ENCODE assay signal across 23 cellular contexts in genomic region chr10:16509996-16510395, GRCh38. TPM values are rescaled to one million over a fixed set of nuclear protein-coding genes. Genes with fewer than 3 reads are reported as not detected.
A peak's percentile ranks its signal among the peaks of the same experiment; 100 is the strongest.
DNase-seq lines count a peak whose midpoint lies in the region; ATAC-seq, FAIRE-seq and TF ChIP-seq lines count a peak whose summit lies in the region.
"Had no signal": no experiment of that assay in that cellular context is flagged by ENCODE, and none has a peak within 500 bp of the region (broad histone marks: within the 10 kb centered on the region; RNA-seq: fewer than 3 reads in every experiment).

No MANE protein-coding gene starts in this region.

- H3K9ac ChIP-seq in SK-N-SH (no peak overlapping the region), adipocyte (ENCODE audit: low read length) (no peak overlapping the region)

- CTCF ChIA-PET in SK-N-SH (lab: Yijun Ruan, JAX): interaction anchor here (0.6 to 1.0 kb wide), 3 partner anchors 17 to 461 kb away, joined by 3 to 4 read pairs (median 3); no protein-coding TSS in a partner anchor

- no peaks in the 10 kb centered on the region for H4K20me1 ChIP-seq in SK-N-SH (ENCODE audit: insufficient read depth)

- intact Hi-C loops in activated T-helper 2 cell treated with anti-CD3 and anti-CD28 coated beads, Interferon-gamma antibody, Interleukin-2, Interleukin-4, amounts not matched to agents 10 μg/mL and 5 μg/mL and 100 μg/mL, durations not matched to agents 14 hours and 24 hours and 36 hours (cut with micrococcal nuclease): no loop called here

- H3K4me3 ChIP-seq in SK-N-SH (ENCODE audit: low read depth in 2 of 2, low read length in 1 of 2) (no peak overlapping the region), adipocyte (ENCODE audit: low read length) (no peak overlapping the region)
- H3K4me3 ChIP-seq: dorsolateral prefrontal cortex had no signal

- peaks cover 3% of the 10 kb centered on the region for H3K4me1 Mint-ChIP-seq in activated T-helper 2 cell treated with anti-CD3 and anti-CD28 coated beads, Interferon-gamma antibody, Interleukin-2, Interleukin-4, amounts not matched to agents 10 μg/mL and 5 μg/mL and 100 μg/mL, durations not matched to agents 14 hours and 24 hours and 36 hours (ENCODE audit: low read depth)
- H3K4me1 Mint-ChIP-seq: activated naive CD4-positive, alpha-beta T cell treated with anti-CD3 and anti-CD28 coated beads, Interleukin-2, amount 50 U/mL, for 24 hours had no signal

- FAIRE-seq in urothelium cell line (lab: Jason Lieb, UNC): no peak

- H3K4me1 ChIP-seq in SK-N-SH (ENCODE audit: control insufficient read depth in 1 of 2, insufficient read depth in 2 of 2, low read depth in 1 of 2, low read length in 1 of 2) (peaks cover 0 to 4% of the 10 kb centered on the region in 2 experiments; a peak in 1 of 4 replicates), adipocyte (ENCODE audit: control insufficient read depth, insufficient read depth, low read length) (no peaks in the 10 kb centered on the region)

- ATAC-seq in SK-N-SH treated with all-trans-retinoic acid at 6 μM for 48 hours: no peak
- ATAC-seq: activated CD8-positive, alpha-beta T cell treated with anti-CD3 and anti-CD28 coated beads, Interleukin-2, amount 10 ng/mL, durations not matched to agents 7 days and 5 days; Right ventricle myocardium inferior had no signal

- POLR2A ChIA-PET in SK-N-SH (lab: Yijun Ruan, JAX): no interaction called here

- TF ChIP-seq CTCF in SK-N-SH (IDR thresholded peaks at IDR 0.05): no peak

- H3K27ac Mint-ChIP-seq in activated T-helper 2 cell treated with anti-CD3 and anti-CD28 coated beads, Interferon-gamma antibody, Interleukin-2, Interleukin-4, amounts not matched to agents 10 μg/mL and 5 μg/mL and 100 μg/mL, durations not matched to agents 14 hours and 24 hours and 36 hours: no peak overlapping the region
- H3K27ac Mint-ChIP-seq: activated CD8-positive, alpha-beta T cell treated with anti-CD3 and anti-CD28 coated beads, Interleukin-2, amount 10 ng/mL, durations not matched to agents 7 days and 5 days; activated naive CD4-positive, alpha-beta T cell treated with anti-CD3 and anti-CD28 coated beads, Interleukin-2, amount 50 U/mL, for 24 hours had no signal

- TF ChIP-seq RAD21 in SK-N-SH (IDR thresholded peaks at IDR 0.05; ENCODE audit: low read length): no peak

- no peaks in the 10 kb centered on the region for H3K27me3 Mint-ChIP-seq in activated T-helper 2 cell treated with anti-CD3 and anti-CD28 coated beads, Interferon-gamma antibody, Interleukin-2, Interleukin-4, amounts not matched to agents 10 μg/mL and 5 μg/mL and 100 μg/mL, durations not matched to agents 14 hours and 24 hours and 36 hours (ENCODE audit: low read depth)
- H3K27me3 Mint-ChIP-seq: activated naive CD4-positive, alpha-beta T cell treated with anti-CD3 and anti-CD28 coated beads, Interleukin-2, amount 50 U/mL, for 24 hours had no signal

- H3F3A ChIP-seq in SK-N-SH (replicated peaks; ENCODE audit: insufficient read depth): no peaks in the 10 kb centered on the region

- TF ChIP-seq EP300 in SK-N-SH (IDR thresholded peaks at IDR 0.05; ENCODE audit: borderline replicate concordance in 1 of 2, low read depth in 1 of 2, low read length in 1 of 2): no peak

- no peak overlapping the region for H3K4me2 ChIP-seq in SK-N-SH

- H3K27me3 ChIP-seq in SK-N-SH (ENCODE audit: insufficient read depth) (no peaks in the 10 kb centered on the region), adipocyte (replicated peaks; ENCODE audit: control insufficient read depth, insufficient read depth, low read length) (no peaks in the 10 kb centered on the region)

- no peak overlapping the region for H3K4me3 Mint-ChIP-seq in activated T-helper 2 cell treated with anti-CD3 and anti-CD28 coated beads, Interferon-gamma antibody, Interleukin-2, Interleukin-4, amounts not matched to agents 10 μg/mL and 5 μg/mL and 100 μg/mL, durations not matched to agents 14 hours and 24 hours and 36 hours (ENCODE audit: low read depth)
- H3K4me3 Mint-ChIP-seq: activated CD8-positive, alpha-beta T cell treated with anti-CD3 and anti-CD28 coated beads, Interleukin-2, amount 10 ng/mL, durations not matched to agents 7 days and 5 days; activated naive CD4-positive, alpha-beta T cell treated with anti-CD3 and anti-CD28 coated beads, Interleukin-2, amount 50 U/mL, for 24 hours; neural crest cell had no signal

- DNase-seq in SK-N-SH (no peak), adipocyte (ENCODE audit: low read depth) (peak; percentile 20), glomerular visceral epithelial cell (ENCODE audit: extremely low spot score) (peak; percentile 17), urothelium cell line (ENCODE audit: low spot score) (peak; percentile 33), GOT3 (lab: John Stamatoyannopoulos, UW) (no peak), RKO (ENCODE audit: low spot score) (no peak)
- no peak for DNase-seq in activated T-helper 2 cell treated with anti-CD3 and anti-CD28 coated beads, Interferon-gamma antibody, Interleukin-2, Interleukin-4, amounts not matched to agents 10 μg/mL and 5 μg/mL and 100 μg/mL, durations not matched to agents 14 hours and 24 hours and 36 hours (ENCODE audit: low spot score)
- DNase-seq: activated CD8-positive, alpha-beta T cell treated with anti-CD3 and anti-CD28 coated beads, Interleukin-2, amount 10 ng/mL, durations not matched to agents 7 days and 5 days; activated T-cell treated with anti-CD3 and anti-CD28 coated beads, Interleukin-2, amount 50 U/mL, for 48 hours; head of caudate nucleus; NCI-H146; NCI-H2227 treated with DMSO at 0.1 percent for 48 hours; NK-92 treated with Interleukin-12 subunit alpha and Interleukin-12 subunit beta, amount 100 ng/mL, for 24 hours; stimulated activated CD4-positive, alpha-beta T cell treated with anti-CD3 and anti-CD28 coated beads, Interleukin-12 subunit alpha, Interleukin-12 subunit beta, amount 100 ng/mL, for 4 hours had no signal

- no peaks in the 10 kb centered on the region for H3K9me2 ChIP-seq in SK-N-SH

- H3K9me3 Mint-ChIP-seq in activated T-helper 2 cell treated with anti-CD3 and anti-CD28 coated beads, Interferon-gamma antibody, Interleukin-2, Interleukin-4, amounts not matched to agents 10 μg/mL and 5 μg/mL and 100 μg/mL, durations not matched to agents 14 hours and 24 hours and 36 hours: no peaks in the 10 kb centered on the region
- H3K9me3 Mint-ChIP-seq: activated naive CD4-positive, alpha-beta T cell treated with anti-CD3 and anti-CD28 coated beads, Interleukin-2, amount 50 U/mL, for 24 hours; neural crest cell had no signal

- H3K36me3 ChIP-seq in SK-N-SH (replicated peaks in 1 of 2; ENCODE audit: control insufficient read depth in 1 of 2, insufficient read depth in 2 of 2, low read length in 1 of 2) (no peaks in the 10 kb centered on the region), adipocyte (ENCODE audit: control insufficient read depth, insufficient read depth, low read length, severe bottlenecking) (peaks cover 17% of the 10 kb centered on the region)

- H3K36me3 Mint-ChIP-seq in activated T-helper 2 cell treated with anti-CD3 and anti-CD28 coated beads, Interferon-gamma antibody, Interleukin-2, Interleukin-4, amounts not matched to agents 10 μg/mL and 5 μg/mL and 100 μg/mL, durations not matched to agents 14 hours and 24 hours and 36 hours (ENCODE audit: low read depth): no peaks in the 10 kb centered on the region

- H3K79me2 ChIP-seq in SK-N-SH (ENCODE audit: insufficient read depth): no peaks in the 10 kb centered on the region

- no peak overlapping the region for H2AFZ ChIP-seq in SK-N-SH (ENCODE audit: low read depth)

- WGBS in SK-N-SH (ENCODE audit: low lambda C conversion rate): 10% methylated on average over 5 of the region's 5 CpGs

- H3K27ac ChIP-seq in SK-N-SH (ENCODE audit: low read depth in 2 of 2, low read length in 1 of 2): no peak overlapping the region
- H3K27ac ChIP-seq: 22Rv1, dorsolateral prefrontal cortex had no signal

- H3K9me3 ChIP-seq in SK-N-SH (no peaks in the 10 kb centered on the region), adipocyte (ENCODE audit: control insufficient read depth, low read length) (no peaks in the 10 kb centered on the region)

TF ChIP-seq in SK-N-SH treated with all-trans-retinoic acid at 6 μM for 48 hours, 23 proteins besides CTCF, POLR2A, EP300 and RAD21 (continues in another document):
- peak; percentile 43 for TF ChIP-seq ISL1 (CRISPR knock-in tag; IDR thresholded peaks at IDR 0.05)

TF ChIP-seq in SK-N-SH, 30 proteins besides CTCF, POLR2A, EP300 and RAD21 (continues in another document):
- TF ChIP-seq CHD2 (IDR thresholded peaks at IDR 0.05; ENCODE audit: low read length, partially characterized antibody): no peak
- no peak for TF ChIP-seq RXRA (IDR thresholded peaks at IDR 0.05; ENCODE audit: borderline replicate concordance, low read depth)
- TF ChIP-seq NRF1 (IDR thresholded peaks at IDR 0.05; ENCODE audit: low read depth, low read length): no peak
- TF ChIP-seq FOSL2 (IDR thresholded peaks at IDR 0.05; ENCODE audit: borderline replicate concordance, low read depth): no peak
- no peak for TF ChIP-seq TEAD4 (IDR thresholded peaks at IDR 0.05; ENCODE audit: borderline replicate concordance, insufficient read depth)
- no peak for TF ChIP-seq IRF3 (IDR thresholded peaks at IDR 0.05; ENCODE audit: low read depth, low read length)

RNA-seq across cellular contexts. Expression of gene C1QL3, which starts 11.7 kb away (rescaled TPM):
- polyA plus RNA-seq in SK-N-SH (2012; rRNA removed): not detected in 2 replicates
- polyA plus RNA-seq in SK-N-SH (2012; cell fraction: cytosol; rRNA removed): 0.01 TPM in 1 of 2 replicates, not detected in the other
- 0.02 TPM in 1 of 2 replicates, not detected in the other for polyA plus RNA-seq in SK-N-SH (2012; cell fraction: nucleus; rRNA removed)
- total RNA-seq in activated T-helper 2 cell treated with anti-CD3 and anti-CD28 coated beads, Interferon-gamma antibody, Interleukin-2, Interleukin-4, amounts not matched to agents 10 μg/mL and 5 μg/mL and 100 μg/mL, durations not matched to agents 14 hours and 24 hours and 36 hours: 0.07 and 0.14 TPM in 2 replicates
- total RNA-seq: activated CD8-positive, alpha-beta T cell treated with anti-CD3 and anti-CD28 coated beads, Interleukin-2, amount 10 ng/mL, durations not matched to agents 7 days and 5 days; M059J; neural crest cell; Right ventricle myocardium inferior; T-helper 1 cell treated with Interleukin-12 subunit alpha and Interleukin-12 subunit beta and Interleukin-4 antibody, amounts not matched to agents 30 ng/mL and 1 ng/mL, for 36 hours had no signal
- polyA plus RNA-seq: esophagus had no signal

Comparison
In these comparisons a context has a peak if more than half of its experiments do, and no peak if none do; other contexts are left out.
1. DNase-seq: peak in adipocyte (single experiment), glomerular visceral epithelial cell (single experiment) and urothelium cell line (single experiment); none in SK-N-SH (single experiment), activated T-helper 2 cell treated with anti-CD3 and anti-CD28 coated beads, Interferon-gamma antibody, Interleukin-2, Interleukin-4, amounts not matched to agents 10 μg/mL and 5 μg/mL and 100 μg/mL, durations not matched to agents 14 hours and 24 hours and 36 hours (single experiment), GOT3 (single experiment) and RKO (single experiment).